1 cellular context compared by ENCODE assay signal in the genomic region with DNA sequence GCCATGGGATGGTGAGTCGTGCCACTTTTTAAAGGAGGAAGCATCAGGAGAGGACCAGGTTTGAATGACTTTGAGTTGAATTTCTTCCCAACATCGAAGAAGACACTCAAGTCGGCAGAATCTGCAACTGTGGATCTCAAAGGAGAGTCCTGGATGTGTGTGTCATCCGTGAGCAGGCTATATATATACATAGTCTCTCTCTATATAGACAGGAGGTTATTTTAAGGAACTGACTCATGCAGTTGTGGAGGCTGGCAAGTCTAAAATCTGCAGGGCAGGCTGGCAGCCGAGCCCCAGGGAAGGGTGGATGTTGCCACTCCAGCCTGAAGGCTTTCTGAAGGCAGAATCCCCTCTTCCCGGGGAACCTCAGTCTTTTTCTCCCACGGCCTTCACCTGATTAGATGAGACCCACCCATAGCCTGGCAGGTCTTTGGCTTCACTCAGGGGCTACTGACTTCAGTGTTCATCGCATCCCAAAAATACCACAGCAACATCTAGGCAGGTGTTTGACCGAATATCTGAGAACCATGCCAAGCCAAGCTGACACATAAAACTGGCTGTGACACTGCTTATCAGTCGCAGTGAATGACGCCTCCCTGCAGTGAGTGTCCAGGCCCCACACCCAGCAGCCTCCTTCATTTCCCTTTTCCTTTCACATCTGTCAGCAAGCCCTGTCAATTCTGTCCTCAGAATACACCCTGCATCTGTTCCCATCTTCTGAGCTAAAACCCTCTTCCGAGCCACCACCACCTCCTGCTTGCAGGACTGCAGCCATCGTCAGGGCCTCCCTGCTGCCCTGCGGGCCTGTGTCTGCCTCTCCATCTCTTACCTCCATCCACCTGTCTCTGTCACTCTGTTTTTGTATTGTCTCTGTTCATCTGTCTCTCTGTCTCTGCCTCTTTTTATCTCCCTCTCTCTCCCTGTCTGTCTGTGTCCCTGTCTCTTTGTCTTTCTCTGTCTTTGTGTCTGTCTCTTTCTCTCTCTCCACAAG.
TF ChIP-seq lines count a peak whose summit lies in the region.

No MANE protein-coding gene starts in this region.

TF ChIP-seq in GM23338, 12 proteins besides CTCF, POLR2A, EP300 and RAD21:
- TF ChIP-seq POLR2AphosphoS5 (IDR thresholded peaks at IDR 0.05; ENCODE audit: low read depth) (no peak), STAT1 (IDR thresholded peaks at IDR 0.05; ENCODE audit: unreplicated experiment) (no peak), ZNF114 (CRISPR knock-in tag; IDR thresholded peaks at IDR 0.05) (no peak), NANOG (IDR thresholded peaks at IDR 0.05; ENCODE audit: borderline replicate concordance) (no peak), EZH2 (IDR thresholded peaks at IDR 0.05; ENCODE audit: low read depth, unreplicated experiment) (no peak), JUNB (IDR thresholded peaks at IDR 0.05; ENCODE audit: unreplicated experiment) (no peak), ZNF331 (CRISPR knock-in tag; IDR thresholded peaks at IDR 0.05; ENCODE audit: low read depth) (no peak), EZH2phosphoT487 (IDR thresholded peaks at IDR 0.05; ENCODE audit: unreplicated experiment) (no peak), CREB1 (CRISPR knock-in tag; IDR thresholded peaks at IDR 0.05; ENCODE audit: low read depth) (no peak)
- TF ChIP-seq, protein P1, sequence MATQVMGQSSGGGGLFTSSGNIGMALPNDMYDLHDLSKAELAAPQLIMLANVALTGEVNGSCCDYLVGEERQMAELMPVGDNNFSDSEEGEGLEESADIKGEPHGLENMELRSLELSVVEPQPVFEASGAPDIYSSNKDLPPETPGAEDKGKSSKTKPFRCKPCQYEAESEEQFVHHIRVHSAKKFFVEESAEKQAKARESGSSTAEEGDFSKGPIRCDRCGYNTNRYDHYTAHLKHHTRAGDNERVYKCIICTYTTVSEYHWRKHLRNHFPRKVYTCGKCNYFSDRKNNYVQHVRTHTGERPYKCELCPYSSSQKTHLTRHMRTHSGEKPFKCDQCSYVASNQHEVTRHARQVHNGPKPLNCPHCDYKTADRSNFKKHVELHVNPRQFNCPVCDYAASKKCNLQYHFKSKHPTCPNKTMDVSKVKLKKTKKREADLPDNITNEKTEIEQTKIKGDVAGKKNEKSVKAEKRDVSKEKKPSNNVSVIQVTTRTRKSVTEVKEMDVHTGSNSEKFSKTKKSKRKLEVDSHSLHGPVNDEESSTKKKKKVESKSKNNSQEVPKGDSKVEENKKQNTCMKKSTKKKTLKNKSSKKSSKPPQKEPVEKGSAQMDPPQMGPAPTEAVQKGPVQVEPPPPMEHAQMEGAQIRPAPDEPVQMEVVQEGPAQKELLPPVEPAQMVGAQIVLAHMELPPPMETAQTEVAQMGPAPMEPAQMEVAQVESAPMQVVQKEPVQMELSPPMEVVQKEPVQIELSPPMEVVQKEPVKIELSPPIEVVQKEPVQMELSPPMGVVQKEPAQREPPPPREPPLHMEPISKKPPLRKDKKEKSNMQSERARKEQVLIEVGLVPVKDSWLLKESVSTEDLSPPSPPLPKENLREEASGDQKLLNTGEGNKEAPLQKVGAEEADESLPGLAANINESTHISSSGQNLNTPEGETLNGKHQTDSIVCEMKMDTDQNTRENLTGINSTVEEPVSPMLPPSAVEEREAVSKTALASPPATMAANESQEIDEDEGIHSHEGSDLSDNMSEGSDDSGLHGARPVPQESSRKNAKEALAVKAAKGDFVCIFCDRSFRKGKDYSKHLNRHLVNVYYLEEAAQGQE (IDR thresholded peaks at IDR 0.05; ENCODE audit: unreplicated experiment) = no peak
- TF ChIP-seq, protein P2, sequence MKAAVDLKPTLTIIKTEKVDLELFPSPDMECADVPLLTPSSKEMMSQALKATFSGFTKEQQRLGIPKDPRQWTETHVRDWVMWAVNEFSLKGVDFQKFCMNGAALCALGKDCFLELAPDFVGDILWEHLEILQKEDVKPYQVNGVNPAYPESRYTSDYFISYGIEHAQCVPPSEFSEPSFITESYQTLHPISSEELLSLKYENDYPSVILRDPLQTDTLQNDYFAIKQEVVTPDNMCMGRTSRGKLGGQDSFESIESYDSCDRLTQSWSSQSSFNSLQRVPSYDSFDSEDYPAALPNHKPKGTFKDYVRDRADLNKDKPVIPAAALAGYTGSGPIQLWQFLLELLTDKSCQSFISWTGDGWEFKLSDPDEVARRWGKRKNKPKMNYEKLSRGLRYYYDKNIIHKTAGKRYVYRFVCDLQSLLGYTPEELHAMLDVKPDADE (IDR thresholded peaks at IDR 0.05) = no peak
- TF ChIP-seq, protein P3, sequence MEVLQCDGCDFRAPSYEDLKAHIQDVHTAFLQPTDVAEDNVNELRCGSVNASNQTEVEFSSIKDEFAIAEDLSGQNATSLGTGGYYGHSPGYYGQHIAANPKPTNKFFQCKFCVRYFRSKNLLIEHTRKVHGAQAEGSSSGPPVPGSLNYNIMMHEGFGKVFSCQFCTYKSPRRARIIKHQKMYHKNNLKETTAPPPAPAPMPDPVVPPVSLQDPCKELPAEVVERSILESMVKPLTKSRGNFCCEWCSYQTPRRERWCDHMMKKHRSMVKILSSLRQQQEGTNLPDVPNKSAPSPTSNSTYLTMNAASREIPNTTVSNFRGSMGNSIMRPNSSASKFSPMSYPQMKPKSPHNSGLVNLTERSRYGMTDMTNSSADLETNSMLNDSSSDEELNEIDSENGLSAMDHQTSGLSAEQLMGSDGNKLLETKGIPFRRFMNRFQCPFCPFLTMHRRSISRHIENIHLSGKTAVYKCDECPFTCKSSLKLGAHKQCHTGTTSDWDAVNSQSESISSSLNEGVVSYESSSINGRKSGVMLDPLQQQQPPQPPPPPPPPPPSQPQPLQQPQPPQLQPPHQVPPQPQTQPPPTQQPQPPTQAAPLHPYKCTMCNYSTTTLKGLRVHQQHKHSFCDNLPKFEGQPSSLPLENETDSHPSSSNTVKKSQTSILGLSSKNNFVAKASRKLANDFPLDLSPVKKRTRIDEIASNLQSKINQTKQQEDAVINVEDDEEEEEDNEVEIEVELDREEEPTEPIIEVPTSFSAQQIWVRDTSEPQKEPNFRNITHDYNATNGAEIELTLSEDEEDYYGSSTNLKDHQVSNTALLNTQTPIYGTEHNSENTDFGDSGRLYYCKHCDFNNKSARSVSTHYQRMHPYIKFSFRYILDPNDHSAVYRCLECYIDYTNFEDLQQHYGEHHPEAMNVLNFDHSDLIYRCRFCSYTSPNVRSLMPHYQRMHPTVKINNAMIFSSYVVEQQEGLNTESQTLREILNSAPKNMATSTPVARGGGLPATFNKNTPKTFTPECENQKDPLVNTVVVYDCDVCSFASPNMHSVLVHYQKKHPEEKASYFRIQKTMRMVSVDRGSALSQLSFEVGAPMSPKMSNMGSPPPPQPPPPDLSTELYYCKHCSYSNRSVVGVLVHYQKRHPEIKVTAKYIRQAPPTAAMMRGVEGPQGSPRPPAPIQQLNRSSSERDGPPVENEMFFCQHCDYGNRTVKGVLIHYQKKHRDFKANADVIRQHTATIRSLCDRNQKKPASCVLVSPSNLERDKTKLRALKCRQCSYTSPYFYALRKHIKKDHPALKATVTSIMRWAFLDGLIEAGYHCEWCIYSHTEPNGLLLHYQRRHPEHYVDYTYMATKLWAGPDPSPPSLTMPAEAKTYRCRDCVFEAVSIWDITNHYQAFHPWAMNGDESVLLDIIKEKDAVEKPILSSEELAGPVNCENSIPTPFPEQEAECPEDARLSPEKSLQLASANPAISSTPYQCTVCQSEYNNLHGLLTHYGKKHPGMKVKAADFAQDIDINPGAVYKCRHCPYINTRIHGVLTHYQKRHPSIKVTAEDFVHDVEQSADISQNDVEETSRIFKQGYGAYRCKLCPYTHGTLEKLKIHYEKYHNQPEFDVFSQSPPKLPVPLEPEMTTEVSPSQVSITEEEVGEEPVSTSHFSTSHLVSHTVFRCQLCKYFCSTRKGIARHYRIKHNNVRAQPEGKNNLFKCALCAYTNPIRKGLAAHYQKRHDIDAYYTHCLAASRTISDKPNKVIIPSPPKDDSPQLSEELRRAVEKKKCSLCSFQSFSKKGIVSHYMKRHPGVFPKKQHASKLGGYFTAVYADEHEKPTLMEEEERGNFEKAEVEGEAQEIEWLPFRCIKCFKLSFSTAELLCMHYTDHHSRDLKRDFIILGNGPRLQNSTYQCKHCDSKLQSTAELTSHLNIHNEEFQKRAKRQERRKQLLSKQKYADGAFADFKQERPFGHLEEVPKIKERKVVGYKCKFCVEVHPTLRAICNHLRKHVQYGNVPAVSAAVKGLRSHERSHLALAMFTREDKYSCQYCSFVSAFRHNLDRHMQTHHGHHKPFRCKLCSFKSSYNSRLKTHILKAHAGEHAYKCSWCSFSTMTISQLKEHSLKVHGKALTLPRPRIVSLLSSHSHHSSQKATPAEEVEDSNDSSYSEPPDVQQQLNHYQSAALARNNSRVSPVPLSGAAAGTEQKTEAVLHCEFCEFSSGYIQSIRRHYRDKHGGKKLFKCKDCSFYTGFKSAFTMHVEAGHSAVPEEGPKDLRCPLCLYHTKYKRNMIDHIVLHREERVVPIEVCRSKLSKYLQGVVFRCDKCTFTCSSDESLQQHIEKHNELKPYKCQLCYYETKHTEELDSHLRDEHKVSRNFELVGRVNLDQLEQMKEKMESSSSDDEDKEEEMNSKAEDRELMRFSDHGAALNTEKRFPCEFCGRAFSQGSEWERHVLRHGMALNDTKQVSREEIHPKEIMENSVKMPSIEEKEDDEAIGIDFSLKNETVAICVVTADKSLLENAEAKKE (CRISPR knock-in tag; IDR thresholded peaks at IDR 0.05) = no peak
TF ChIP-seq in GM23338: peak in this region for 0.
